16 cellular contexts compared by ENCODE assay signal in the genomic region with DNA sequence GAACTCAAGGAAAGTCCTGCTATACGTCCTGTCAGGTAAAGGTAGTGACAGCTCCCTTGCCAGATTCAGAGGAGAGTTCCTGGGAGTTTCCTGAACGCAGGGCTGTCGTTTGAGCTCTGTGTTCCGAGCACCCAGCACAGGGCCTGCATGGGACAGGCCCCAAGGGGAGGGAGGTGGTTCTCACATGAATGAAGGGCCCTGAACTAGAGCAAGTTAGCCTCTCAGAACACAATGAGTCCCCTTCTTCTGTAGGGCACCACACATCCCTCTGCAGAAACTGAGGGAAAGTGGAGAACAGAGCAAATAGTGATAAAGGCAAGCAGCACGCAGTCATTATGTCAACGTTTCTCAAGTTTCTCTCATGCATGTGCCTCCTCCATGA.
"Had no signal": no experiment of that assay in that cellular context is flagged by ENCODE, and none has a peak within 500 bp of the region (broad histone marks: within the 10 kb centered on the region; RNA-seq: fewer than 3 reads in every experiment).

No MANE protein-coding gene starts in this region.

- DNase-seq: activated CD4-positive, alpha-beta memory T cell treated with anti-CD3 and anti-CD28 coated beads, Interleukin-2, amount 10 ng/mL, durations not matched to agents 7 days and 5 days; activated CD4-positive, alpha-beta T cell treated with anti-CD3 and anti-CD28 coated beads for 36 hours; activated naive CD8-positive, alpha-beta T cell treated with anti-CD3 and anti-CD28 coated beads, Interleukin-2, amount 10 ng/mL, durations not matched to agents 7 days and 5 days; colonic mucosa; effector CD8-positive, alpha-beta T cell; immature natural killer cell; mesendoderm; nephron progenitor cell; stimulated activated CD4-positive, alpha-beta T cell treated with anti-CD3 and anti-CD28 coated beads, Interleukin-15, amount 100 ng/mL, for 24 hours; stimulated activated CD4-positive, alpha-beta T cell treated with anti-CD3 and anti-CD28 coated beads, Interleukin-4, amount 100 ng/mL, for 24 hours; SW 1271; T1000; uterus had no signal

- H3K4me3 Mint-ChIP-seq: activated CD4-positive, alpha-beta memory T cell treated with anti-CD3 and anti-CD28 coated beads, Interleukin-2, amount 10 ng/mL, durations not matched to agents 7 days and 5 days; activated CD4-positive, alpha-beta T cell treated with anti-CD3 and anti-CD28 coated beads for 36 hours; activated naive CD8-positive, alpha-beta T cell treated with anti-CD3 and anti-CD28 coated beads, Interleukin-2, amount 10 ng/mL, durations not matched to agents 7 days and 5 days; immature natural killer cell; nephron progenitor cell; stimulated activated naive CD8-positive, alpha-beta T cell treated with anti-CD3 and anti-CD28 coated beads, Interleukin-15, Interleukin-2, amounts not matched to agents 100 ng/mL and 50 ng/mL, for 24 hours had no signal

- H3K27me3 Mint-ChIP-seq: activated CD4-positive, alpha-beta memory T cell treated with anti-CD3 and anti-CD28 coated beads, Interleukin-2, amount 10 ng/mL, durations not matched to agents 7 days and 5 days; activated CD4-positive, alpha-beta T cell treated with anti-CD3 and anti-CD28 coated beads for 36 hours; activated naive CD8-positive, alpha-beta T cell treated with anti-CD3 and anti-CD28 coated beads, Interleukin-2, amount 10 ng/mL, durations not matched to agents 7 days and 5 days; stimulated activated naive CD8-positive, alpha-beta T cell treated with anti-CD3 and anti-CD28 coated beads, Interleukin-15, Interleukin-2, amounts not matched to agents 100 ng/mL and 50 ng/mL, for 24 hours had no signal

- H3K27ac Mint-ChIP-seq: activated CD4-positive, alpha-beta memory T cell treated with anti-CD3 and anti-CD28 coated beads, Interleukin-2, amount 10 ng/mL, durations not matched to agents 7 days and 5 days; activated CD4-positive, alpha-beta T cell treated with anti-CD3 and anti-CD28 coated beads for 36 hours; activated naive CD8-positive, alpha-beta T cell treated with anti-CD3 and anti-CD28 coated beads, Interleukin-2, amount 10 ng/mL, durations not matched to agents 7 days and 5 days; immature natural killer cell; nephron progenitor cell; stimulated activated naive CD8-positive, alpha-beta T cell treated with anti-CD3 and anti-CD28 coated beads, Interleukin-15, Interleukin-2, amounts not matched to agents 100 ng/mL and 50 ng/mL, for 24 hours had no signal

- H3K9me3 Mint-ChIP-seq: activated CD4-positive, alpha-beta memory T cell treated with anti-CD3 and anti-CD28 coated beads, Interleukin-2, amount 10 ng/mL, durations not matched to agents 7 days and 5 days; activated naive CD8-positive, alpha-beta T cell treated with anti-CD3 and anti-CD28 coated beads, Interleukin-2, amount 10 ng/mL, durations not matched to agents 7 days and 5 days; immature natural killer cell; stimulated activated naive CD8-positive, alpha-beta T cell treated with anti-CD3 and anti-CD28 coated beads, Interleukin-15, Interleukin-2, amounts not matched to agents 100 ng/mL and 50 ng/mL, for 24 hours had no signal

- H3K4me3 ChIP-seq: ascending aorta, colonic mucosa, uterus had no signal

- H3K27me3 ChIP-seq: ascending aorta, colonic mucosa, uterus had no signal

- H3K4me1 Mint-ChIP-seq: activated CD4-positive, alpha-beta memory T cell treated with anti-CD3 and anti-CD28 coated beads, Interleukin-2, amount 10 ng/mL, durations not matched to agents 7 days and 5 days; activated CD4-positive, alpha-beta T cell treated with anti-CD3 and anti-CD28 coated beads for 36 hours; activated naive CD8-positive, alpha-beta T cell treated with anti-CD3 and anti-CD28 coated beads, Interleukin-2, amount 10 ng/mL, durations not matched to agents 7 days and 5 days; immature natural killer cell; nephron progenitor cell had no signal

- H3K36me3 ChIP-seq: ascending aorta, colonic mucosa, uterus had no signal

- H3K36me3 Mint-ChIP-seq: activated naive CD8-positive, alpha-beta T cell treated with anti-CD3 and anti-CD28 coated beads, Interleukin-2, amount 10 ng/mL, durations not matched to agents 7 days and 5 days; immature natural killer cell had no signal

- H3K9me3 ChIP-seq: ascending aorta, colonic mucosa, uterus had no signal

- H3K4me1 ChIP-seq: ascending aorta, colonic mucosa, uterus had no signal

- ATAC-seq: activated CD4-positive, alpha-beta T cell treated with anti-CD3 and anti-CD28 coated beads for 36 hours had no signal

- H3K27ac ChIP-seq: ascending aorta, colonic mucosa, uterus, VCaP had no signal
